Comparison of ENCODE assay signal across 20 cellular contexts in the genomic region with DNA sequence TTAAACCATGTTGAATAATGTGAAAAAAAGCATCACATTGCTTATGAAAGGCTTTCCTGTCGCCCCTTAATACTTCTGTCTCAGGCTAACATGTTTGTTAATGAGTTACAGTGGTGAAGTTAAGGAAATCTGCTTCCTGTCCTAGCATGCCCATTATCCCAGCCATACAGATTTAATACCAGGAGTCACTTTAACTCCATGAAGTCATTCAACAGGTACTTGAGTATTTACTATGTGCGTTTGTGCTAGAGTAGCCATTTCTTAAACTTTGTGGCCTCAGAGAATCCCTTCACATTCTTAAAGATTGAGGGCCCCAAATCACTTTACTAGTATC. TPM values are rescaled to one million over a fixed set of nuclear protein-coding genes. Genes with fewer than 3 reads are reported as not detected.
DNase-seq lines count a peak whose midpoint lies in the region; ATAC-seq and TF ChIP-seq lines count a peak whose summit lies in the region.
"Had no signal": no experiment of that assay in that cellular context is flagged by ENCODE, and none has a peak within 500 bp of the region (broad histone marks: within the 10 kb centered on the region; RNA-seq: fewer than 3 reads in every experiment).

No MANE protein-coding gene starts in this region.

- no peak for DNase-seq in stimulated activated naive CD8-positive, alpha-beta T cell treated with anti-CD3 and anti-CD28 coated beads, Interleukin-15, Interleukin-2, amounts not matched to agents 100 U/mL and 50 U/mL, for 24 hours
- DNase-seq in WTC11 (ENCODE audit: low spot score) (no peak), immature natural killer cell (no peak), anterior cingulate cortex (lab: John Stamatoyannopoulos, UW) (no peak), DMS153 (lab: John Stamatoyannopoulos, UW) (no peak)
- DNase-seq: activated CD8-positive, alpha-beta memory T cell treated with anti-CD3 and anti-CD28 coated beads for 24 hours; AML-193; caudate nucleus; COR-L47; heart left ventricle; NCI-H2107; NCI-H526; pancreas; stimulated activated naive CD4-positive, alpha-beta T cell treated with Interleukin-2 at 50 U/mL for 16 hours; T-helper 1 cell had no signal

- peaks cover 29% of the 10 kb centered on the region for H3K4me1 Mint-ChIP-seq in stimulated activated naive CD8-positive, alpha-beta T cell treated with anti-CD3 and anti-CD28 coated beads, Interleukin-15, Interleukin-2, amounts not matched to agents 100 ng/mL and 50 ng/mL, for 24 hours (ENCODE audit: low read depth)
- peaks cover 3% of the 10 kb centered on the region; the same call in 1 of the 2 replicates for H3K4me1 Mint-ChIP-seq in WTC11
- peaks cover 23 to 46% of the 10 kb centered on the region in 2 donors for H3K4me1 Mint-ChIP-seq in immature natural killer cell

- H3K36me3 Mint-ChIP-seq in stimulated activated naive CD8-positive, alpha-beta T cell treated with anti-CD3 and anti-CD28 coated beads, Interleukin-15, Interleukin-2, amounts not matched to agents 100 ng/mL and 50 ng/mL, for 24 hours (ENCODE audit: low read depth): peaks cover 92% of the 10 kb centered on the region
- H3K36me3 Mint-ChIP-seq in WTC11 (peaks cover 85% of the 10 kb centered on the region), immature natural killer cell (peaks cover 11 to 54% (median 26%) of the 10 kb centered on the region in 3 donors)

- no peaks in the 10 kb centered on the region for H3K27me3 Mint-ChIP-seq in stimulated activated naive CD8-positive, alpha-beta T cell treated with anti-CD3 and anti-CD28 coated beads, Interleukin-15, Interleukin-2, amounts not matched to agents 100 ng/mL and 50 ng/mL, for 24 hours
- H3K27me3 Mint-ChIP-seq in WTC11 (ENCODE audit: low read depth) (no peaks in the 10 kb centered on the region), immature natural killer cell (ENCODE audit: low read depth in 3 of 3) (peaks cover 0 to 3% (median 0%) of the 10 kb centered on the region in 3 donors)
- H3K27me3 Mint-ChIP-seq: activated T-helper 17 cell treated with anti-CD3 and anti-CD28 coated beads, Interleukin-2, amount 50 U/mL, for 72 hours had no signal

- H3K4me3 Mint-ChIP-seq in stimulated activated naive CD8-positive, alpha-beta T cell treated with anti-CD3 and anti-CD28 coated beads, Interleukin-15, Interleukin-2, amounts not matched to agents 100 ng/mL and 50 ng/mL, for 24 hours: no peak overlapping the region
- no peak overlapping the region for H3K4me3 Mint-ChIP-seq in WTC11
- no peak overlapping the region for H3K4me3 Mint-ChIP-seq in immature natural killer cell
- H3K4me3 Mint-ChIP-seq: activated T-helper 17 cell treated with anti-CD3 and anti-CD28 coated beads, Interleukin-2, amount 50 U/mL, for 72 hours had no signal

- H3K9me3 Mint-ChIP-seq in stimulated activated naive CD8-positive, alpha-beta T cell treated with anti-CD3 and anti-CD28 coated beads, Interleukin-15, Interleukin-2, amounts not matched to agents 100 ng/mL and 50 ng/mL, for 24 hours: no peaks in the 10 kb centered on the region
- H3K9me3 Mint-ChIP-seq in WTC11 (no peaks in the 10 kb centered on the region), immature natural killer cell (no peaks in the 10 kb centered on the region)
- H3K9me3 Mint-ChIP-seq: activated T-helper 17 cell treated with anti-CD3 and anti-CD28 coated beads, Interleukin-2, amount 50 U/mL, for 72 hours had no signal

- POLR2A ChIA-PET in WTC11 (lab: Charles Lee): no interaction called here

- no peak for ATAC-seq in stimulated activated naive CD8-positive, alpha-beta T cell treated with anti-CD3 and anti-CD28 coated beads, Interleukin-15, Interleukin-2, amounts not matched to agents 100 U/mL and 50 U/mL, for 24 hours
- ATAC-seq in WTC11: no peak
- ATAC-seq in GM18861 (IDR thresholded peaks at IDR 0.05; ENCODE audit: unreplicated experiment): no peak
- no peak for ATAC-seq in HG02885 (IDR thresholded peaks at IDR 0.05; ENCODE audit: poor library complexity, unreplicated experiment)
- ATAC-seq: activated T-helper 17 cell treated with anti-CD3 and anti-CD28 coated beads, Interleukin-2, amount 50 U/mL, for 72 hours; heart left ventricle; pancreas; Right ventricle myocardium inferior had no signal

- no peak for TF ChIP-seq CTCF in WTC11 (IDR thresholded peaks at IDR 0.05)

- H3K27ac Mint-ChIP-seq in stimulated activated naive CD8-positive, alpha-beta T cell treated with anti-CD3 and anti-CD28 coated beads, Interleukin-15, Interleukin-2, amounts not matched to agents 100 ng/mL and 50 ng/mL, for 24 hours: peak overlapping the region; percentile 49
- H3K27ac Mint-ChIP-seq in WTC11 (peak overlapping the region; percentile 48; the same call in 1 of the 2 replicates), immature natural killer cell (peak overlapping the region; percentile 24 to 72 (median 53))
- H3K27ac Mint-ChIP-seq: activated T-helper 17 cell treated with anti-CD3 and anti-CD28 coated beads, Interleukin-2, amount 50 U/mL, for 72 hours had no signal

- CTCF ChIA-PET in WTC11 (lab: Charles Lee): no interaction called here

TF ChIP-seq in WTC11, 78 proteins besides CTCF, POLR2A, EP300 and RAD21:
- TF ChIP-seq, protein P1, sequence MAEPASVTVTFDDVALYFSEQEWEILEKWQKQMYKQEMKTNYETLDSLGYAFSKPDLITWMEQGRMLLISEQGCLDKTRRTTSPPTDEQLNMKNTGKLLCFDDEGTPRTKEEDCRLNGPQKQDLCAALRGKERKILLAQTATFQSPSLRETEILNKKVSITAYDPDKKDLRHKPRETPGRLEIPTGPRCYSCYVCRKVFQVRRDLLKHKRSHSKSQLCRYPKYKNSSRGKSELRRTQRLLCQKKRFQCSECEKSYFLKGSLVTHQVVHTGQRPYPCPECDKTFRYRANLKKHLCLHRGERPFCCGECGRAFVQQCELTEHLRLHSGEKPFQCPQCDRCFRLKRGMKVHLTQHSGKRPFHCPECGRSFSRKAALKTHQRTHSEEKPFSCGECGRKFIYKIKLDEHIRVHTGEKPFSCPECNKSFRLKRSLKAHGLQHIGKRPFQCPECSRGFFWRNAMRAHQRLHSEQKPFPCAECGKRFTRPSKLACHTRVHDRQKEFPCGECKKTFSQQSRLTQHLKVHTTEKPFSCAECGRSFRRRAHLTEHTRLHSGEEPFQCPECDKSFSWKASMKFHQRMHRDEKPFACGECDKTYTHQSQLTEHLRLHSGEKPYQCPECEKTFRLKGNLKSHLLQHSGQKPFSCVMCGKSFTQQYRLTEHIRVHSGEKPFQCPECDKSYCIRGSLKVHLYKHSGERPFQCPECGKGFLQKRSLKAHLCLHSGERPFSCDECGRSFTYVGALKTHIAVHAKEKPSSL (CRISPR knock-in tag; conservative IDR thresholded peaks at IDR 0.05): 0 out of 2 replicates have a peak, but pooled peaks have one; percentile 24
- TF ChIP-seq ZNF671 (CRISPR knock-in tag; IDR thresholded peaks at IDR 0.05) (0 out of 2 replicates have a peak, but pooled peaks have one; percentile 10), MAX (CRISPR knock-in tag; IDR thresholded peaks at IDR 0.05) (no peak), NFATC4 (CRISPR knock-in tag; IDR thresholded peaks at IDR 0.05) (peak; percentile 62; the same call in 1 of the 2 replicates)
TF ChIP-seq in WTC11: peak in this region for 3.

RNA-seq across cellular contexts. Expression of gene SETD5, which starts 10.1 kb away (rescaled TPM):
- total RNA-seq in WTC11 (2021): 247 to 279 TPM (median 268 TPM) in 3 replicates
- 10 to 100 TPM; 13.7 to 50.2 (median 19.2) TPM for polyA plus RNA-seq in immature natural killer cell

RNA-seq across cellular contexts. Expression of gene THUMPD3, which starts 24.4 kb away (rescaled TPM):
- total RNA-seq in WTC11 (2021): 55.2 to 67.5 TPM (median 66.0 TPM) in 3 replicates
- polyA plus RNA-seq in immature natural killer cell: 10 to 100 TPM; 13.2 to 23.1 (median 15.3) TPM
